23 cellular contexts compared by ENCODE assay signal in genomic region chr9:77156646-77157371, GRCh38. TPM values are rescaled to one million over a fixed set of nuclear protein-coding genes. Genes with fewer than 3 reads are reported as not detected.
DNase-seq lines count a peak whose midpoint lies in the region; ATAC-seq, FAIRE-seq and TF ChIP-seq lines count a peak whose summit lies in the region.
"Had no signal": no experiment of that assay in that cellular context is flagged by ENCODE, and none has a peak within 500 bp of the region (broad histone marks: within the 10 kb centered on the region; RNA-seq: fewer than 3 reads in every experiment).

No MANE protein-coding gene starts in this region.

- no peaks in the 10 kb centered on the region for H3K79me2 ChIP-seq in mammary epithelial cell (ENCODE audit: insufficient read depth, low read length)

- H4K20me1 ChIP-seq in mammary epithelial cell (ENCODE audit: insufficient read depth, low read length), result no peaks in the 10 kb centered on the region
- H4K20me1 ChIP-seq: BLaER1 treated with 17β-estradiol and CSF1 and Interleukin-3, amounts not matched to agents 10 nM and 100 nM had no signal

- no peaks in the 10 kb centered on the region for H3K9me3 Mint-ChIP-seq in activated CD4-positive, alpha-beta T cell treated with anti-CD3 and anti-CD28 coated beads for 36 hours (ENCODE audit: low read depth)
- H3K9me3 Mint-ChIP-seq: activated naive CD4-positive, alpha-beta T cell treated with anti-CD3 and anti-CD28 coated beads, Interleukin-2, amount 10 ng/mL, durations not matched to agents 7 days and 5 days; activated T-cell treated with anti-CD3 and anti-CD28 coated beads, Interleukin-2, amount 50 U/mL, for 72 hours; nephron progenitor cell; T-cell had no signal

- BruUV-seq in mammary epithelial cell (replicated peaks; lab: Mats Ljungman, UMichigan), result no TSS peak

- ATAC-seq in heart left ventricle, result peak; percentile 86 to 89 (median 88)
- ATAC-seq in activated CD4-positive, alpha-beta T cell treated with anti-CD3 and anti-CD28 coated beads for 36 hours, result no peak
- ATAC-seq: activated T-cell treated with anti-CD3 and anti-CD28 coated beads, Interleukin-2, amount 50 U/mL, for 72 hours; T-cell had no signal

- CTCF ChIA-PET in mammary epithelial cell (lab: Charles Lee; ENCODE audit: low non-redundant PET), result no interaction called here
- CTCF ChIA-PET in activated CD4-positive, alpha-beta T cell treated with anti-CD3 and anti-CD28 coated beads for 36 hours (lab: Charles Lee), result interaction anchor here (1.0 to 1.7 kb wide), 3 partner anchors 10 to 70 kb away, joined by 3 to 7 read pairs (median 5); no protein-coding TSS in a partner anchor

- H3K4me1 Mint-ChIP-seq in activated CD4-positive, alpha-beta T cell treated with anti-CD3 and anti-CD28 coated beads for 36 hours, result no peaks in the 10 kb centered on the region
- H3K4me1 Mint-ChIP-seq: activated naive CD4-positive, alpha-beta T cell treated with anti-CD3 and anti-CD28 coated beads, Interleukin-2, amount 10 ng/mL, durations not matched to agents 7 days and 5 days; nephron progenitor cell; T-cell had no signal

- H3K4me1 ChIP-seq in mammary epithelial cell (ENCODE audit: insufficient read depth, low read length) (peaks cover 31% of the 10 kb centered on the region), breast epithelium (no peaks in the 10 kb centered on the region), heart left ventricle (peaks cover 0 to 11% (median 3%) of the 10 kb centered on the region in 12 donors), small intestine (ENCODE audit: control insufficient read depth in 2 of 2, insufficient read depth in 1 of 2, low read depth in 1 of 2, low read length in 1 of 2) (no peaks in the 10 kb centered on the region)
- H3K4me1 ChIP-seq: BLaER1 treated with 17β-estradiol and CSF1 and Interleukin-3, amounts not matched to agents 10 nM and 100 nM had no signal

- H3K36me3 Mint-ChIP-seq in activated CD4-positive, alpha-beta T cell treated with anti-CD3 and anti-CD28 coated beads for 36 hours (ENCODE audit: low read depth), result no peaks in the 10 kb centered on the region
- H3K36me3 Mint-ChIP-seq: activated naive CD4-positive, alpha-beta T cell treated with anti-CD3 and anti-CD28 coated beads, Interleukin-2, amount 10 ng/mL, durations not matched to agents 7 days and 5 days; T-cell had no signal

- H3K9me3 ChIP-seq in mammary epithelial cell (replicated peaks; ENCODE audit: insufficient read depth, low read length), result no peaks in the 10 kb centered on the region
- no peaks in the 10 kb centered on the region for H3K9me3 ChIP-seq in breast epithelium
- H3K9me3 ChIP-seq in heart left ventricle, result no peaks in the 10 kb centered on the region
- no peaks in the 10 kb centered on the region for H3K9me3 ChIP-seq in small intestine (ENCODE audit: control insufficient read depth, low read depth)
- H3K9me3 ChIP-seq: BLaER1 treated with 17β-estradiol and CSF1 and Interleukin-3, amounts not matched to agents 10 nM and 100 nM; esophagus squamous epithelium had no signal

- H3K27me3 ChIP-seq in mammary epithelial cell (ENCODE audit: insufficient read depth, low read length) (no peaks in the 10 kb centered on the region), breast epithelium (no peaks in the 10 kb centered on the region), heart left ventricle (no peaks in the 10 kb centered on the region), small intestine (ENCODE audit: control insufficient read depth in 2 of 2, insufficient read depth in 2 of 2, low read length in 2 of 2) (no peaks in the 10 kb centered on the region)
- H3K27me3 ChIP-seq: BLaER1 treated with 17β-estradiol and CSF1 and Interleukin-3, amounts not matched to agents 10 nM and 100 nM had no signal

- H3K27ac ChIP-seq in mammary epithelial cell (ENCODE audit: insufficient read depth, low read depth, low read length) (no peak overlapping the region), breast epithelium (no peak overlapping the region), VCaP (peak overlapping the region; percentile 50), heart left ventricle (peak overlapping the region; percentile 8 to 64 (median 44)), small intestine (ENCODE audit: low read depth in 1 of 2, low read length in 1 of 2) (no peak overlapping the region)
- H3K27ac ChIP-seq: BLaER1 treated with 17β-estradiol and CSF1 and Interleukin-3, amounts not matched to agents 10 nM and 100 nM had no signal

- intact Hi-C loops in mammary epithelial cell (cut with micrococcal nuclease) (no loop called here), breast epithelium (cut with DNase I; ENCODE audit: low total_unique reads) (no loop called here), heart left ventricle (cut with DNase I) (loop anchor here in 1 of 10 donors (10.0 kb wide), 1 partner anchor 152 kb away; no protein-coding TSS in a partner anchor)
- intact Hi-C loops in activated CD4-positive, alpha-beta T cell treated with anti-CD3 and anti-CD28 coated beads for 36 hours (cut with DNase I, micrococcal nuclease), result loop anchor here in 1 of 2 experiments (5.0 kb wide), 1 partner anchor 590 kb away; no protein-coding TSS in a partner anchor

- H3K4me2 ChIP-seq in mammary epithelial cell (ENCODE audit: insufficient read depth, low read depth, low read length), result no peak overlapping the region
- H3K4me2 ChIP-seq: BLaER1 treated with 17β-estradiol and CSF1 and Interleukin-3, amounts not matched to agents 10 nM and 100 nM had no signal

- H3K4me3 Mint-ChIP-seq in activated CD4-positive, alpha-beta T cell treated with anti-CD3 and anti-CD28 coated beads for 36 hours, result no peak overlapping the region
- H3K4me3 Mint-ChIP-seq: activated naive CD4-positive, alpha-beta T cell treated with anti-CD3 and anti-CD28 coated beads, Interleukin-2, amount 10 ng/mL, durations not matched to agents 7 days and 5 days; activated T-cell treated with anti-CD3 and anti-CD28 coated beads, Interleukin-2, amount 50 U/mL, for 72 hours; nephron progenitor cell; T-cell had no signal

- dilution Hi-C loops in mammary epithelial cell (cut with HindIII; ENCODE audit: low sequenced_read_pairs), result no loop called here

- H3K27me3 Mint-ChIP-seq in activated CD4-positive, alpha-beta T cell treated with anti-CD3 and anti-CD28 coated beads for 36 hours, result peaks cover 13% of the 10 kb centered on the region

- H3K4me3 ChIP-seq in mammary epithelial cell (replicated peaks in 1 of 3; ENCODE audit: insufficient read depth in 1 of 3, low read depth in 2 of 3, low read length in 3 of 3), result no peak overlapping the region
- no peak overlapping the region for H3K4me3 ChIP-seq in breast epithelium
- no peak overlapping the region for H3K4me3 ChIP-seq in heart left ventricle
- no peak overlapping the region for H3K4me3 ChIP-seq in small intestine (ENCODE audit: low read depth in 1 of 2, low read length in 2 of 2)
- H3K4me3 ChIP-seq: BLaER1 treated with 17β-estradiol and CSF1 and Interleukin-3, amounts not matched to agents 10 nM and 100 nM; esophagus squamous epithelium had no signal

- TF ChIP-seq CTCF in mammary epithelial cell (conservative IDR thresholded peaks at IDR 0.05 in 1 of 2, IDR thresholded peaks at IDR 0.05 in 1 of 2; ENCODE audit: extremely low read depth in 1 of 2, insufficient read depth in 1 of 2, low read depth in 1 of 2, low read length in 2 of 2) (no peak), breast epithelium (IDR thresholded peaks at IDR 0.05) (no peak), VCaP (conservative IDR thresholded peaks at IDR 0.05) (no peak), heart left ventricle (IDR thresholded peaks at IDR 0.05) (no peak)

- DNase-seq in mammary epithelial cell, result no peak
- no peak for DNase-seq in breast epithelium (ENCODE audit: low spot score in 2 of 2)
- DNase-seq in heart left ventricle, result peak in 1 of 5 donors; percentile 38
- peak; percentile 28 for DNase-seq in small intestine
- DNase-seq in NK-92 treated with Interleukin-12 subunit alpha and Interleukin-12 subunit beta, amount 100 ng/mL, for 24 hours (lab: John Stamatoyannopoulos, UW), result no peak
- DNase-seq in activated CD4-positive, alpha-beta T cell treated with anti-CD3 and anti-CD28 coated beads for 36 hours, result no peak
- DNase-seq in ureter (ENCODE audit: low spot score), result no peak
- DNase-seq: activated CD4-positive, alpha-beta T cell treated with anti-CD3 and anti-CD28 coated beads for 48 hours; activated naive CD4-positive, alpha-beta T cell treated with anti-CD3 and anti-CD28 coated beads, Interleukin-2, amount 10 ng/mL, durations not matched to agents 7 days and 5 days; activated T-cell treated with anti-CD3 and anti-CD28 coated beads, Interleukin-2, amount 50 U/mL, for 72 hours; Calu3; effector CD4-positive, alpha-beta T cell; esophagus squamous epithelium; KG1; NCI-H2029 treated with DMSO at 0.1 percent for 48 hours; NCI-H510A treated with DMSO at 0.1 percent for 48 hours; nephron progenitor cell; stimulated activated CD4-positive, alpha-beta T cell treated with anti-CD3 and anti-CD28 coated beads, Interleukin-1b, Interleukin-23, amount 100 ng/mL, for 48 hours; T-cell had no signal

- H3K36me3 ChIP-seq in mammary epithelial cell (ENCODE audit: insufficient read depth, low read length), result no peaks in the 10 kb centered on the region
- no peaks in the 10 kb centered on the region for H3K36me3 ChIP-seq in breast epithelium
- no peaks in the 10 kb centered on the region for H3K36me3 ChIP-seq in heart left ventricle
- H3K36me3 ChIP-seq in small intestine (ENCODE audit: control insufficient read depth in 2 of 2, insufficient read depth in 2 of 2, low read length in 2 of 2), result no peaks in the 10 kb centered on the region
- H3K36me3 ChIP-seq: BLaER1 treated with 17β-estradiol and CSF1 and Interleukin-3, amounts not matched to agents 10 nM and 100 nM; esophagus squamous epithelium had no signal

- POLR2A ChIA-PET in activated CD4-positive, alpha-beta T cell treated with anti-CD3 and anti-CD28 coated beads for 36 hours (lab: Charles Lee), result no interaction called here

- H3K27ac Mint-ChIP-seq in activated CD4-positive, alpha-beta T cell treated with anti-CD3 and anti-CD28 coated beads for 36 hours, result no peak overlapping the region
- H3K27ac Mint-ChIP-seq: activated naive CD4-positive, alpha-beta T cell treated with anti-CD3 and anti-CD28 coated beads, Interleukin-2, amount 10 ng/mL, durations not matched to agents 7 days and 5 days; activated T-cell treated with anti-CD3 and anti-CD28 coated beads, Interleukin-2, amount 50 U/mL, for 72 hours; nephron progenitor cell; T-cell had no signal

- TF ChIP-seq POLR2A in breast epithelium (IDR thresholded peaks at IDR 0.05), result no peak
- TF ChIP-seq POLR2A in heart left ventricle (IDR thresholded peaks at IDR 0.05), result no peak

- in situ Hi-C loops in mammary epithelial cell (cut with MboI; ENCODE audit: low sequenced_read_pairs in 2 of 2), result loop anchor here (10.0 to 25.0 kb wide), 3 partner anchors 132 to 720 kb away; no protein-coding TSS in a partner anchor

- peak overlapping the region; percentile 56 for H2AFZ ChIP-seq in mammary epithelial cell (ENCODE audit: low read depth, low read length)

- no peak for FAIRE-seq in small intestine (lab: Jason Lieb, UNC)
- FAIRE-seq: GM19239, HTR-8/SVneo had no signal

- H3K9ac ChIP-seq in mammary epithelial cell (ENCODE audit: insufficient read depth, low read length), result no peak overlapping the region
- H3K9ac ChIP-seq: BLaER1 treated with 17β-estradiol and CSF1 and Interleukin-3, amounts not matched to agents 10 nM and 100 nM had no signal

- 100% methylated on average over 1 of the region's 2 CpGs for WGBS in mammary epithelial cell (ENCODE audit: low coverage, missing lambda C conversion rate)
- 61 to 79% (median 74%) methylated on average over 2 of the region's 2 CpGs for WGBS in heart left ventricle, 4 donors
- 4 to 33% (median 18%) methylated on average over 2 of the region's 2 CpGs for WGBS in small intestine, 3 donors

RNA-seq across cellular contexts. Expression of gene VPS13A, which starts 20.5 kb away (rescaled TPM):
- total RNA-seq in mammary epithelial cell, result 10 to 100 TPM; 37.0 to 70.0 TPM
- polyA plus RNA-seq in mammary epithelial cell, result 9.5 TPM
- polyA minus RNA-seq in mammary epithelial cell, result 15.4 TPM
- total RNA-seq in breast epithelium, result 10 to 100 TPM; 26.7 to 62.2 (median 50.5) TPM
- total RNA-seq in heart left ventricle, result 10 to 100 TPM; 26.1 to 42.2 (median 32.4) TPM
- polyA plus RNA-seq in heart left ventricle, result 10 to 100 TPM in 1 of 2 donors, 1 to 10 TPM in 1; 8.6 to 14.4 TPM
- polyA plus RNA-seq in small intestine, result 10 to 100 TPM; 15.3 to 54.3 (median 21.3) TPM
- total RNA-seq in activated CD4-positive, alpha-beta T cell treated with anti-CD3 and anti-CD28 coated beads for 36 hours, result 10 to 100 TPM; 33.3 to 33.6 TPM
- total RNA-seq in ureter, result 56.0 TPM

Comparison
In these comparisons a context has a peak if more than half of its experiments do, and no peak if none do; other contexts are left out.
1. H3K27ac ChIP-seq: peak in VCaP (single experiment) and heart left ventricle (12 of 12); none in mammary epithelial cell (single experiment), breast epithelium (0 of 2) and small intestine (0 of 2).